Comparison of ENCODE assay signal across 1 cellular context in the genomic region with DNA sequence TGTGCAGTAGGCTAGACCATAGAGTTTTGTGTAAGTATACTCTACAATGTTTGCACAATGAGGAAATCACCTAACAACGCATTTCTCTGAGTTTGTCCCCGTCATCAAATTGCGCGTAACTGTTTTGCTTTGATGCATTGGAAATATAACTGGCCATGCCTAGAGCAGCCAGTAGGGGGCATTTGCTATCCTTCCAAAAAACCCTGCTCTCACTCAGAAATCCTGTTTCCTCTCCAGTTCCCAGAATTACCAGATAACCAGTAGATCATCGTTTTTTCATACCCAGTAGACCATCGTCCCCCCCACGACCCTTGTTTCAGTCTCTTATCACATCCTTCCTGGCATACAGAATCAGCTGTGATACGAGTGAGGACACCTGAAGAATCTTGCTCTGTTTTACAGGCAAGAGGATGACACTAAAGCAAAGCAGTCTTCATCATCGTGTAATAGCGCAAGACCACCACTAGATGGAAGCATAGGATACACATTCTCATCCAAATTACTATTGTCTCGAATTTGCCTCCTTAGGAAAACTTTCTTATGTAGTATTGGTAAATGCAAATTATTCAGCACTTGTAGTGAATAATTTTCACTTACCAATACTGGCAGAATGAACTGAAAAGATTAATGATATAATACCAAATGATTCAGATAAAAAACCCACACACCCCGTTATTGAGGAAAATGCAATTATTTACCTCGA.
TF ChIP-seq lines count a peak whose summit lies in the region.

No MANE protein-coding gene starts in this region.

TF ChIP-seq in K562, 482 proteins besides CTCF, POLR2A, EP300 and RAD21 (continued from another document):
- TF ChIP-seq HNRNPLL (IDR thresholded peaks at IDR 0.05; ENCODE audit: low read depth, low read length, poor library complexity, severe bottlenecking) (no peak), CREB1 (IDR thresholded peaks at IDR 0.05) (peak; percentile 35; the same call in 1 of the 2 replicates), CREB1 (CRISPR knock-in tag; IDR thresholded peaks at IDR 0.05) (no peak)
- TF ChIP-seq, protein P1, sequence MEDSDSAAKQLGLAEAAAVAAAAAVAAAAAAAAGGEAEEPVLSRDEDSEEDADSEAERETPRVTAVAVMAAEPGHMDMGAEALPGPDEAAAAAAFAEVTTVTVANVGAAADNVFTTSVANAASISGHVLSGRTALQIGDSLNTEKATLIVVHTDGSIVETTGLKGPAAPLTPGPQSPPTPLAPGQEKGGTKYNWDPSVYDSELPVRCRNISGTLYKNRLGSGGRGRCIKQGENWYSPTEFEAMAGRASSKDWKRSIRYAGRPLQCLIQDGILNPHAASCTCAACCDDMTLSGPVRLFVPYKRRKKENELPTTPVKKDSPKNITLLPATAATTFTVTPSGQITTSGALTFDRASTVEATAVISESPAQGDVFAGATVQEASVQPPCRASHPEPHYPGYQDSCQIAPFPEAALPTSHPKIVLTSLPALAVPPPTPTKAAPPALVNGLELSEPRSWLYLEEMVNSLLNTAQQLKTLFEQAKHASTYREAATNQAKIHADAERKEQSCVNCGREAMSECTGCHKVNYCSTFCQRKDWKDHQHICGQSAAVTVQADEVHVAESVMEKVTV (CRISPR knock-in tag; IDR thresholded peaks at IDR 0.05), result peak; percentile 35; the same call in 1 of the 2 replicates
